ENCODE assay signal across 12 cellular contexts in the genomic region with DNA sequence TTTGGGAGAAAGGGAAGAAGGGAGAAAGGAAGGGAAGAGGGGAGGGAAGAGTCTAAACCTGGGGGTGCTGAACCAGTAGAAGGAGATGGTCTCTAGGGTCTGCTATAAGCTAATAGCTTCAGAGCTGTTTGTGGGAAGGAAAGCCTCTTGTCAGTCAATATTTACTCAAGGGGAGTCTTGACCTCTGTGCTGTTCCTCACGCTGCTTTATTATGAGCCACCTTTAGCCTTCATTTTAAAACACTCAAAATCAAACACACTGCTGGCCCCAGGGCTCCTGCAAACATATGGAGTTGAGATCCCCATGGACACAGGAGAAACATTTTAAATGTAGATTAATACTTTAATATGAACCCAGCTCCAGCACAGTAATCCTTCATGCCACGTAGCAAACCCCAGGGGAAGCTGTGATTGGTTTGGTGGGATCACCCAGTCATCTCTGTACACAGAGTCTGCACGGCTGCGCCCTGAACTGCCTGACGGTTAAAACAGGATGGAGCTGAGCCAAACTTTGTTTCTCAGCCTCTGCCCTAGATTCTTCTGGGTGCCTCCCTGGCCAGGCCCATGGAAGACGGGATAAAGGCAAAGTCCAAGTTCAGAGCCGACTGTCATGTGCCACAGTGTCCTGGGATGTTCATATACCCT. TPM values are rescaled to one million over a fixed set of nuclear protein-coding genes. Genes with fewer than 3 reads are reported as not detected.
DNase-seq lines count a peak whose midpoint lies in the region; TF ChIP-seq lines count a peak whose summit lies in the region.
"Had no signal": no experiment of that assay in that cellular context is flagged by ENCODE, and none has a peak within 500 bp of the region (broad histone marks: within the 10 kb centered on the region; RNA-seq: fewer than 3 reads in every experiment).

No MANE protein-coding gene starts in this region.

- H3K36me3 ChIP-seq in parathyroid adenoma (ENCODE audit: control insufficient read depth, insufficient read depth, low read length): no peaks in the 10 kb centered on the region
- H3K36me3 ChIP-seq: thoracic aorta had no signal

- in situ Hi-C loops in G401 (cut with HindIII; ENCODE audit: low sequenced_read_pairs): no loop called here

- H3K9me3 ChIP-seq in parathyroid adenoma (ENCODE audit: control insufficient read depth, low read length): no peaks in the 10 kb centered on the region
- H3K9me3 ChIP-seq: thoracic aorta had no signal

- H3K4me3 ChIP-seq in cardiac fibroblast (replicated peaks in 1 of 2; ENCODE audit: low read depth in 2 of 2, low read length in 2 of 2) (no peak overlapping the region), parathyroid adenoma (ENCODE audit: low read depth, low read length) (no peak overlapping the region)
- H3K4me3 ChIP-seq: thoracic aorta had no signal

- H3K4me1 ChIP-seq in parathyroid adenoma: peaks cover 5% of the 10 kb centered on the region

- H3K27ac ChIP-seq in parathyroid adenoma: no peak overlapping the region
- H3K27ac ChIP-seq: thoracic aorta had no signal

- DNase-seq in NCI-H1417 (lab: John Stamatoyannopoulos, UW) (peak in 2 of 3 experiments; percentile 54 to 80), NCI-H1417 treated with DMSO at 0.1 percent for 48 hours (lab: John Stamatoyannopoulos, UW) (no peak), NCI-H1092 (lab: John Stamatoyannopoulos, UW) (peak; percentile 80), cardiac fibroblast (ENCODE audit: low read depth in 2 of 2) (peak; percentile 43 to 68), NCI-H524 treated with DMSO at 0.1 percent for 48 hours (lab: John Stamatoyannopoulos, UW) (no peak), G401 (ENCODE audit: low spot score) (no peak), DMS114 treated with DMSO at 0.1 percent for 48 hours (lab: John Stamatoyannopoulos, UW; ENCODE audit: unreplicated experiment) (no peak)

- H3K9ac ChIP-seq in parathyroid adenoma: no peak overlapping the region

- no peak overlapping the region for H3K4me2 ChIP-seq in parathyroid adenoma (ENCODE audit: low read length)

- peak overlapping the region; percentile 45 for H2AFZ ChIP-seq in parathyroid adenoma

- TF ChIP-seq CTCF in cardiac fibroblast (IDR thresholded peaks at IDR 0.05; ENCODE audit: low read depth, low read length): no peak
- no peak for TF ChIP-seq CTCF in parathyroid adenoma (IDR thresholded peaks at IDR 0.05)

- no peaks in the 10 kb centered on the region for H3K27me3 ChIP-seq in parathyroid adenoma (ENCODE audit: control insufficient read depth, insufficient read depth, low read length)

- H3K79me2 ChIP-seq in parathyroid adenoma: no peaks in the 10 kb centered on the region

RNA-seq across cellular contexts. Expression of a gene that starts 40.2 kb away (rescaled TPM):
- not detected in 2 replicates for total RNA-seq in G401 (2014; rRNA removed; shearing (Covaris generic))
- total RNA-seq: A172; epithelial cell of proximal tubule; T-helper 1 cell treated with Interleukin-12 subunit alpha and Interleukin-12 subunit beta and Interleukin-4 antibody, amounts not matched to agents 30 ng/mL and 1 ng/mL, for 36 hours; thoracic aorta had no signal

Comparison
In these comparisons a context has a peak if more than half of its experiments do, and no peak if none do; other contexts are left out.
1. DNase-seq: peak in NCI-H1417 (2 of 3), NCI-H1092 (single experiment) and cardiac fibroblast (2 of 2); none in NCI-H1417 treated with DMSO at 0.1 percent for 48 hours (single experiment), NCI-H524 treated with DMSO at 0.1 percent for 48 hours (single experiment), G401 (single experiment) and DMS114 treated with DMSO at 0.1 percent for 48 hours (single experiment).